ENCODE assay signal across 8 cellular contexts in genomic region chr10:88934900-88935672, GRCh38. TPM values are rescaled to one million over a fixed set of nuclear protein-coding genes. Genes with fewer than 3 reads are reported as not detected.
DNase-seq lines count a peak whose midpoint lies in the region; TF ChIP-seq lines count a peak whose summit lies in the region.

No MANE protein-coding gene starts in this region.

- H3K9me3 ChIP-seq in breast epithelium: no peaks in the 10 kb centered on the region

- peaks cover 0 to 4% of the 10 kb centered on the region in 2 donors for H3K4me1 ChIP-seq in breast epithelium

- TF ChIP-seq CTCF in VCaP (conservative IDR thresholded peaks at IDR 0.05): peak; percentile 87
- TF ChIP-seq CTCF in breast epithelium (IDR thresholded peaks at IDR 0.05): peak; percentile 82 to 88 (median 83)

- DNase-seq in DMS 273 (lab: John Stamatoyannopoulos, UW; ENCODE audit: unreplicated experiment) (peak; percentile 81), HCEC 1CT (peak; percentile 79), NCI-H2107 treated with DMSO at 0.1 percent for 48 hours (lab: John Stamatoyannopoulos, UW; ENCODE audit: unreplicated experiment) (peak; percentile 44), breast epithelium (ENCODE audit: low spot score in 2 of 2) (peak; percentile 75 to 84), inferior parietal cortex (ENCODE audit: extremely low spot score) (peak; percentile 83), posterior vena cava (ENCODE audit: low spot score) (no peak)
- peak; percentile 40 to 54 for DNase-seq in stimulated activated CD4-positive, alpha-beta T cell treated with anti-CD3 and anti-CD28 coated beads, Interleukin-12 subunit alpha, Interleukin-12 subunit beta, amount 100 ng/mL, for 24 hours (ENCODE audit: low read depth in 2 of 2)

- no peaks in the 10 kb centered on the region for H3K36me3 ChIP-seq in breast epithelium

- intact Hi-C loops in breast epithelium (cut with DNase I; ENCODE audit: low total_unique reads): loop anchor here (10.0 kb wide), 1 partner anchor 100 kb away; no protein-coding TSS in a partner anchor
- intact Hi-C loops in posterior vena cava (cut with DNase I): loop anchor here (5.0 kb wide), 2 partner anchors 52 to 98 kb away; no protein-coding TSS in a partner anchor

- H3K27ac ChIP-seq in VCaP (peak overlapping the region; percentile 63), breast epithelium (peak overlapping the region; percentile 71 to 88)

- TF ChIP-seq POLR2A in breast epithelium (IDR thresholded peaks at IDR 0.05): no peak

- peak overlapping the region in 1 of 3 donors; percentile 12 for H3K4me3 ChIP-seq in breast epithelium

- no peaks in the 10 kb centered on the region for H3K27me3 ChIP-seq in breast epithelium

RNA-seq across cellular contexts. Expression of gene ACTA2, which starts 17.5 kb away (rescaled TPM):
- total RNA-seq in breast epithelium (1,000 to 10,000 TPM in 2 of 3 donors, 10 to 100 TPM in 1; 87.9 to 1,054 (median 1,036) TPM), posterior vena cava (1,000 to 10,000 TPM; 4,350 to 6,560 TPM)

RNA-seq across cellular contexts. Expression of gene STAMBPL1, which starts 55.0 kb away (rescaled TPM):
- total RNA-seq in breast epithelium (10 to 100 TPM; 17.1 to 21.0 (median 17.9) TPM), posterior vena cava (1 to 10 TPM; 4.4 to 6.0 TPM)

RNA-seq across cellular contexts. Expression of gene FAS, which starts 55.5 kb away (rescaled TPM):
- total RNA-seq in breast epithelium (10 to 100 TPM; 26.9 to 51.5 (median 47.3) TPM), posterior vena cava (10 to 100 TPM; 30.7 to 40.7 TPM)

Comparison
In these comparisons a context has a peak if more than half of its experiments do, and no peak if none do; other contexts are left out.
1. RNA of gene ACTA2, which starts 17.5 kb away (total RNA-seq): 4,350 to 6,560 TPM in posterior vena cava; 87.9 to 1,054 TPM in breast epithelium; every median in the first group is over 4 times any median in the second.